In the genomic region with DNA sequence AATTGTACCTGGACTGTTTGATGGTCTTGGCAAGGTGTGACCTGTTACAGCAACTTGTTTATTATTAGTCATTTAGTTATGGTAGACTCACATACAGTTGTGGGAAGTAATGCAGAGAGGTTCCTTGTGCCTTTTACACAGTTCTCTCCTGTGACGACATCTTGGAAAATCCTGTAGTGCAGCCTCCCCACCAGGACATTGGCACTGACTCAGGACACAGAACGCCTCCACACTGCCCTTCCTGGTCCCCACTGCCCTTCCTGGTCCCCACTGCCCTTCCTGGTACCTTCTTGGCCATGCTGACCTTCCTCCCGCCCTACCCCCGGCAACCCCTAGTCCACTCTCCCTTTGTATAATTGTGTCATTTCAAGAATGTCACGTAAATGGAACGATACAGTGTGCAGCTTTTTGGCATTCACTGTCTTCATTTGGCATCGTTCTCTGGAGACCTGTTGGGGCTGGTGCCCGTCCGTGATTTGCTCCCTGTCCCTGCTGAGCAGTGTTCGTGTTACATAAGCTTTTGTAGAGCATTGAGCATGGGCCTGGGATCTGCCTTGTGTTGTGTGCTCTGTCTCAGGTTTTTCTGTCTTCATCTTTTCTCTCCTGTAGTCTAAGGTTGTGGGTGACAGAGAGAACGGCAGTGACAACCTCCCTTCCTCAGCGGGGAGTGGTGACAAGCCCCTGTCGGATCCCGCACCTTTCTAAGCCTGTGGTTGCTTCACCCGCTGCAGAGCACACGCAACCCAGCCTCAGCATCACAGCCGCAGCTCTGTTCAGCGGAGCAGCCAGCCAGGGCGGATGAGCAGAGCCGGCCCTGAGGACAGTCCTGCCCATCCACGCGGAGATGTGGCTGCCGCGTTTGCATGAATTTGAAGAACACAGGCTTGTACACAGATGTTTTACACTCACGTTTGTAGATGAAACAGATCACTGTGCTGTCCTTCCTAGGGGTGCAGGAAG, we compare ENCODE assay signal across 21 cellular contexts. TPM values are rescaled to one million over a fixed set of nuclear protein-coding genes. Genes with fewer than 3 reads are reported as not detected.
DNase-seq lines count a peak whose midpoint lies in the region; ATAC-seq and TF ChIP-seq lines count a peak whose summit lies in the region.
"Had no signal": no experiment of that assay in that cellular context is flagged by ENCODE, and none has a peak within 500 bp of the region (broad histone marks: within the 10 kb centered on the region; RNA-seq: fewer than 3 reads in every experiment).

No MANE protein-coding gene starts in this region.

- H3K79me2 ChIP-seq in PC-9 (ENCODE audit: low read depth) (peaks cover 49% of the 10 kb centered on the region), osteoblast (ENCODE audit: insufficient read depth, low read length) (peaks cover 43% of the 10 kb centered on the region)

- H3K9me3 Mint-ChIP-seq in CD14-positive monocyte, result no peaks in the 10 kb centered on the region
- no peaks in the 10 kb centered on the region for H3K9me3 Mint-ChIP-seq in activated T-helper 2 cell treated with anti-CD3 and anti-CD28 coated beads, Interferon-gamma antibody, Interleukin-2, Interleukin-4, amounts not matched to agents 10 μg/mL and 5 μg/mL and 100 μg/mL, durations not matched to agents 14 hours and 24 hours and 36 hours
- H3K9me3 Mint-ChIP-seq: activated naive CD4-positive, alpha-beta T cell treated with anti-CD3 and anti-CD28 coated beads, Interleukin-2, amount 50 U/mL, for 72 hours; stimulated activated naive CD8-positive, alpha-beta T cell treated with anti-CD3 and anti-CD28 coated beads, Interleukin-15, amount 100 ng/mL, for 72 hours had no signal

- H3K4me1 Mint-ChIP-seq in CD14-positive monocyte, result peaks cover 25% of the 10 kb centered on the region
- H3K4me1 Mint-ChIP-seq in activated T-helper 2 cell treated with anti-CD3 and anti-CD28 coated beads, Interferon-gamma antibody, Interleukin-2, Interleukin-4, amounts not matched to agents 10 μg/mL and 5 μg/mL and 100 μg/mL, durations not matched to agents 14 hours and 24 hours and 36 hours (ENCODE audit: low read depth), result peaks cover 5% of the 10 kb centered on the region

- H3K27me3 Mint-ChIP-seq in CD14-positive monocyte (ENCODE audit: low read depth in 3 of 3), result no peaks in the 10 kb centered on the region
- H3K27me3 Mint-ChIP-seq in activated T-helper 2 cell treated with anti-CD3 and anti-CD28 coated beads, Interferon-gamma antibody, Interleukin-2, Interleukin-4, amounts not matched to agents 10 μg/mL and 5 μg/mL and 100 μg/mL, durations not matched to agents 14 hours and 24 hours and 36 hours (ENCODE audit: low read depth), result no peaks in the 10 kb centered on the region
- H3K27me3 Mint-ChIP-seq: stimulated activated naive CD8-positive, alpha-beta T cell treated with anti-CD3 and anti-CD28 coated beads, Interleukin-15, amount 100 ng/mL, for 72 hours had no signal

- peak overlapping the region; percentile 72 for H3K4me2 ChIP-seq in PC-9
- no peak overlapping the region for H3K4me2 ChIP-seq in osteoblast (ENCODE audit: insufficient read depth, low read length)

- H3K9ac ChIP-seq in duodenal mucosa (ENCODE audit: low read depth in 1 of 2, low read length in 2 of 2), result peak overlapping the region in 1 of 2 donors; percentile 47

- H3K4me3 ChIP-seq in PC-9 (0 out of 2 replicates have a peak overlapping the region, but pooled peaks have one; percentile 9), duodenal mucosa (ENCODE audit: low read depth in 1 of 2, low read length in 2 of 2) (no peak overlapping the region), osteoblast (ENCODE audit: insufficient read depth, low read length) (no peak overlapping the region), gastrocnemius medialis (no peak overlapping the region)
- H3K4me3 ChIP-seq: HAP-1, SK-N-MC had no signal

- H3K4me1 ChIP-seq in PC-9 (replicated peaks; ENCODE audit: insufficient read depth) (peaks cover 69% of the 10 kb centered on the region), duodenal mucosa (ENCODE audit: control insufficient read depth in 1 of 2, insufficient read depth in 2 of 2, low read length in 2 of 2) (peaks cover 58% of the 10 kb centered on the region in 2 donors), osteoblast (ENCODE audit: insufficient read depth, low read length) (peaks cover 11% of the 10 kb centered on the region), gastrocnemius medialis (peaks cover 7 to 14% of the 10 kb centered on the region in 2 donors)
- H3K4me1 ChIP-seq: HAP-1 had no signal

- TF ChIP-seq CTCF in CD14-positive monocyte (IDR thresholded peaks at IDR 0.05) (no peak), PC-9 (conservative IDR thresholded peaks at IDR 0.05) (no peak), osteoblast (IDR thresholded peaks at IDR 0.05; ENCODE audit: extremely low read depth, low read depth, low read length) (no peak), gastrocnemius medialis (IDR thresholded peaks at IDR 0.05 in 4 of 5, conservative IDR thresholded peaks at IDR 0.05 in 1 of 5) (no peak)

- H3K36me3 ChIP-seq in PC-9 (ENCODE audit: low read depth) (peaks cover 44% of the 10 kb centered on the region), duodenal mucosa (ENCODE audit: control insufficient read depth in 1 of 2, insufficient read depth in 2 of 2, low read length in 2 of 2) (peaks cover 34 to 52% of the 10 kb centered on the region in 2 donors), osteoblast (ENCODE audit: insufficient read depth, low read length) (peaks cover 72% of the 10 kb centered on the region), gastrocnemius medialis (peaks cover 0 to 45% of the 10 kb centered on the region in 2 donors)

- intact Hi-C loops in CD14-positive monocyte (cut with micrococcal nuclease) (loop anchor here in 1 of 2 donors (10.0 kb wide), 1 partner anchor 325 kb away; no protein-coding TSS in a partner anchor), PC-9 (cut with micrococcal nuclease; ENCODE audit: unreplicated experiment) (no loop called here), gastrocnemius medialis (cut with DNase I; ENCODE audit: low total_unique reads) (no loop called here)
- intact Hi-C loops in activated T-helper 2 cell treated with anti-CD3 and anti-CD28 coated beads, Interferon-gamma antibody, Interleukin-2, Interleukin-4, amounts not matched to agents 10 μg/mL and 5 μg/mL and 100 μg/mL, durations not matched to agents 14 hours and 24 hours and 36 hours (cut with micrococcal nuclease), result loop anchor here (10.0 kb wide), 1 partner anchor 145 kb away; a partner anchor contains a TSS

- POLR2A ChIA-PET in PC-9 (lab: Charles Lee; ENCODE audit: unreplicated experiment), result interaction anchor here (0.7 kb wide), 1 partner anchor 149 kb away, joined by 3 read pairs; no protein-coding TSS in a partner anchor

- H3K9me3 ChIP-seq in PC-9 (ENCODE audit: insufficient read depth, low read depth), result no peaks in the 10 kb centered on the region
- no peaks in the 10 kb centered on the region for H3K9me3 ChIP-seq in duodenal mucosa (ENCODE audit: control insufficient read depth in 1 of 2, low read length in 2 of 2)
- no peaks in the 10 kb centered on the region for H3K9me3 ChIP-seq in osteoblast (ENCODE audit: low read depth, low read length)
- H3K9me3 ChIP-seq in gastrocnemius medialis, result no peaks in the 10 kb centered on the region
- H3K9me3 ChIP-seq: HAP-1 had no signal

- peak overlapping the region; percentile 13 to 59 for H3K4me3 Mint-ChIP-seq in CD14-positive monocyte
- H3K4me3 Mint-ChIP-seq in activated T-helper 2 cell treated with anti-CD3 and anti-CD28 coated beads, Interferon-gamma antibody, Interleukin-2, Interleukin-4, amounts not matched to agents 10 μg/mL and 5 μg/mL and 100 μg/mL, durations not matched to agents 14 hours and 24 hours and 36 hours (ENCODE audit: low read depth), result no peak overlapping the region
- H3K4me3 Mint-ChIP-seq: stimulated activated naive CD8-positive, alpha-beta T cell treated with anti-CD3 and anti-CD28 coated beads, Interleukin-15, amount 100 ng/mL, for 72 hours had no signal

- H3K27me3 ChIP-seq in PC-9 (ENCODE audit: insufficient read depth, low read depth), result no peaks in the 10 kb centered on the region
- no peaks in the 10 kb centered on the region for H3K27me3 ChIP-seq in duodenal mucosa (ENCODE audit: control insufficient read depth in 1 of 2, insufficient read depth in 2 of 2, low read length in 2 of 2)
- H3K27me3 ChIP-seq in osteoblast (ENCODE audit: insufficient read depth, low read length), result no peaks in the 10 kb centered on the region
- no peaks in the 10 kb centered on the region for H3K27me3 ChIP-seq in gastrocnemius medialis

- H3F3A ChIP-seq in PC-9 (ENCODE audit: insufficient read depth, low read depth), result peaks cover 77% of the 10 kb centered on the region

- H3K27ac ChIP-seq in PC-9, result peak overlapping the region; percentile 92
- H3K27ac ChIP-seq in duodenal mucosa (ENCODE audit: low read depth, low read length), result peak overlapping the region; percentile 34
- H3K27ac ChIP-seq in osteoblast (ENCODE audit: low read depth, low read length), result no peak overlapping the region
- no peak overlapping the region for H3K27ac ChIP-seq in gastrocnemius medialis
- H3K27ac ChIP-seq: SK-N-MC had no signal

- H3K27ac Mint-ChIP-seq in CD14-positive monocyte, result peak overlapping the region; percentile 69 to 91 (median 82)
- H3K27ac Mint-ChIP-seq in activated T-helper 2 cell treated with anti-CD3 and anti-CD28 coated beads, Interferon-gamma antibody, Interleukin-2, Interleukin-4, amounts not matched to agents 10 μg/mL and 5 μg/mL and 100 μg/mL, durations not matched to agents 14 hours and 24 hours and 36 hours, result no peak overlapping the region
- H3K27ac Mint-ChIP-seq: stimulated activated naive CD8-positive, alpha-beta T cell treated with anti-CD3 and anti-CD28 coated beads, Interleukin-15, amount 100 ng/mL, for 72 hours had no signal

- DNase-seq in CD14-positive monocyte (ENCODE audit: low spot score), result no peak
- DNase-seq in PC-9, result peak; percentile 45 to 95
- DNase-seq in osteoblast (ENCODE audit: insufficient read length, low spot score, missing footprints), result peak; percentile 68
- DNase-seq in activated T-helper 2 cell treated with anti-CD3 and anti-CD28 coated beads, Interferon-gamma antibody, Interleukin-2, Interleukin-4, amounts not matched to agents 10 μg/mL and 5 μg/mL and 100 μg/mL, durations not matched to agents 14 hours and 24 hours and 36 hours (ENCODE audit: low spot score), result no peak
- DNase-seq in gastrocnemius medialis, result no peak
- DNase-seq: activated CD4-positive, alpha-beta T cell treated with anti-CD3 and anti-CD28 coated beads for 4 hours; activated T-cell treated with anti-CD3 and anti-CD28 coated beads for 4 hours; GF-D8; NCI-H2029; NCI-H510A; retina; stimulated activated naive CD8-positive, alpha-beta T cell treated with anti-CD3 and anti-CD28 coated beads, Interleukin-15, amount 100 ng/mL, for 72 hours; T-helper 9 cell had no signal

- ATAC-seq in HG03432 (IDR thresholded peaks at IDR 0.05; ENCODE audit: unreplicated experiment), result no peak
- ATAC-seq in GM21423 (IDR thresholded peaks at IDR 0.05; ENCODE audit: unreplicated experiment), result no peak
- no peak for ATAC-seq in gastrocnemius medialis
- ATAC-seq: activated naive CD4-positive, alpha-beta T cell treated with anti-CD3 and anti-CD28 coated beads, Interleukin-2, amount 50 U/mL, for 72 hours; stimulated activated naive CD8-positive, alpha-beta T cell treated with anti-CD3 and anti-CD28 coated beads, Interleukin-15, amount 100 ng/mL, for 72 hours had no signal

- peaks cover 67 to 83% of the 10 kb centered on the region in 2 donors for H3K36me3 Mint-ChIP-seq in CD14-positive monocyte
- H3K36me3 Mint-ChIP-seq in activated T-helper 2 cell treated with anti-CD3 and anti-CD28 coated beads, Interferon-gamma antibody, Interleukin-2, Interleukin-4, amounts not matched to agents 10 μg/mL and 5 μg/mL and 100 μg/mL, durations not matched to agents 14 hours and 24 hours and 36 hours (ENCODE audit: low read depth), result peaks cover 23% of the 10 kb centered on the region

- peaks cover 24% of the 10 kb centered on the region for H4K20me1 ChIP-seq in PC-9 (ENCODE audit: insufficient read depth)
- H4K20me1 ChIP-seq in osteoblast (ENCODE audit: insufficient read depth, low read length), result peaks cover 50% of the 10 kb centered on the region

- no peak for TF ChIP-seq POLR2A in gastrocnemius medialis (IDR thresholded peaks at IDR 0.05)

- no peaks in the 10 kb centered on the region for H3K9me2 ChIP-seq in PC-9 (ENCODE audit: insufficient read depth)

- BruUV-seq in PC-9 (replicated peaks; lab: Mats Ljungman, UMichigan), result no TSS peak

- in situ Hi-C loops in gastrocnemius medialis (cut with MboI; ENCODE audit: low sequenced_read_pairs in 4 of 4), result no loop called here

- CTCF ChIA-PET in PC-9 (lab: Charles Lee), result no interaction called here

- H2AFZ ChIP-seq in PC-9, result no peak overlapping the region
- H2AFZ ChIP-seq in osteoblast (ENCODE audit: low read length), result no peak overlapping the region

RNA-seq across cellular contexts. Expression of a gene that starts 5.4 kb away (rescaled TPM):
- polyA plus RNA-seq in CD14-positive monocyte, result 1 to 10 TPM; 5.9 to 7.4 TPM
- total RNA-seq in PC-9 (2021) (47.0 and 48.1 TPM in 2 replicates), osteoblast (41.5 and 53.9 TPM in 2 replicates), gastrocnemius medialis (10 to 100 TPM; 18.5 to 26.4 (median 22.5) TPM)
- 38.1 and 40.0 TPM in 2 replicates for total RNA-seq in activated T-helper 2 cell treated with anti-CD3 and anti-CD28 coated beads, Interferon-gamma antibody, Interleukin-2, Interleukin-4, amounts not matched to agents 10 μg/mL and 5 μg/mL and 100 μg/mL, durations not matched to agents 14 hours and 24 hours and 36 hours

RNA-seq across cellular contexts. Expression of a gene that starts 24.5 kb away (rescaled TPM):
- polyA plus RNA-seq in CD14-positive monocyte, result 100 to 1,000 TPM; 144 to 167 TPM
- total RNA-seq in PC-9 (2021) (149 and 158 TPM in 2 replicates), osteoblast (99.6 and 115 TPM in 2 replicates), gastrocnemius medialis (10 to 100 TPM; 57.7 to 92.4 (median 59.8) TPM)
- total RNA-seq in activated T-helper 2 cell treated with anti-CD3 and anti-CD28 coated beads, Interferon-gamma antibody, Interleukin-2, Interleukin-4, amounts not matched to agents 10 μg/mL and 5 μg/mL and 100 μg/mL, durations not matched to agents 14 hours and 24 hours and 36 hours, result 62.5 and 66.7 TPM in 2 replicates

RNA-seq across cellular contexts. Expression of a gene that starts 28.2 kb away (rescaled TPM):
- polyA plus RNA-seq in CD14-positive monocyte, result not detected
- not detected in 2 replicates for total RNA-seq in PC-9 (2021)
- not detected in 2 replicates for total RNA-seq in osteoblast
- total RNA-seq in activated T-helper 2 cell treated with anti-CD3 and anti-CD28 coated beads, Interferon-gamma antibody, Interleukin-2, Interleukin-4, amounts not matched to agents 10 μg/mL and 5 μg/mL and 100 μg/mL, durations not matched to agents 14 hours and 24 hours and 36 hours, result 0.16 TPM in 1 of 2 replicates, not detected in the other
- not detected for total RNA-seq in gastrocnemius medialis
- total RNA-seq: activated naive CD4-positive, alpha-beta T cell treated with anti-CD3 and anti-CD28 coated beads, Interleukin-2, amount 50 U/mL, for 72 hours; lung microvascular endothelial cell had no signal
- polyA plus RNA-seq: neural cell had no signal

RNA-seq across cellular contexts. Expression of a gene that starts 58.5 kb away (rescaled TPM):
- polyA plus RNA-seq in CD14-positive monocyte, result under 1 TPM; 0.07 to 0.37 TPM
- total RNA-seq in PC-9 (2021), result 3.6 and 4.9 TPM in 2 replicates
- total RNA-seq in osteoblast, result under 0.01 and 0.36 TPM in 2 replicates
- 1.1 and 1.9 TPM in 2 replicates for total RNA-seq in activated T-helper 2 cell treated with anti-CD3 and anti-CD28 coated beads, Interferon-gamma antibody, Interleukin-2, Interleukin-4, amounts not matched to agents 10 μg/mL and 5 μg/mL and 100 μg/mL, durations not matched to agents 14 hours and 24 hours and 36 hours
- 1 to 10 TPM; 4.3 to 7.1 (median 5.6) TPM for total RNA-seq in gastrocnemius medialis

Comparison
In these comparisons a context has a peak if more than half of its experiments do, and no peak if none do; other contexts are left out.
1. DNase-seq: peak in PC-9 (2 of 2) and osteoblast (single experiment); none in CD14-positive monocyte (single experiment), activated T-helper 2 cell treated with anti-CD3 and anti-CD28 coated beads, Interferon-gamma antibody, Interleukin-2, Interleukin-4, amounts not matched to agents 10 μg/mL and 5 μg/mL and 100 μg/mL, durations not matched to agents 14 hours and 24 hours and 36 hours (single experiment) and gastrocnemius medialis (0 of 2).
2. H3K27ac ChIP-seq: peak in PC-9 (single experiment) and duodenal mucosa (single experiment); none in osteoblast (single experiment) and gastrocnemius medialis (0 of 4).